In the genomic region with DNA sequence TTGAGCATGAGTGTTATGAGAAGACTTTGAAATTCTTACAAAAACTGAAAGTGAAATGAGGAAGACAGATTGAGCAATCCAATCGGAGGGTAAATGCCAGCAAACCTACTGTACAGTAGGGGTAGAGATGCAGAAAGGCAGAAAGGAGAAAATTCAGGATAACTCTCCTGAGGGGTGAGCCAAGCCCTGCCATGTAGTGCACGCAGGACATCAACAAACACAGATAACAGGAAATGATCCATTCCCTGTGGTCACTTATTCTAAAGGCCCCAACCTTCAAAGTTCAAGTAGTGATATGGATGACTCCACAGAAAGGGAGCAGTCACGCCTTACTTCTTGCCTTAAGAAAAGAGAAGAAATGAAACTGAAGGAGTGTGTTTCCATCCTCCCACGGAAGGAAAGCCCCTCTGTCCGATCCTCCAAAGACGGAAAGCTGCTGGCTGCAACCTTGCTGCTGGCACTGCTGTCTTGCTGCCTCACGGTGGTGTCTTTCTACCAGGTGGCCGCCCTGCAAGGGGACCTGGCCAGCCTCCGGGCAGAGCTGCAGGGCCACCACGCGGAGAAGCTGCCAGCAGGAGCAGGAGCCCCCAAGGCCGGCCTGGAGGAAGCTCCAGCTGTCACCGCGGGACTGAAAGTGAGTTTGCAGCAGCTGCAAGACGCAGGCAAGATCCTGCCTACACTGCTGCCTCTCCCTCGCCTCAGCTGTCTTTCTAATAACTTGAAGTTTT, we compare ENCODE assay signal across 8 cellular contexts. TPM values are rescaled to one million over a fixed set of nuclear protein-coding genes. Genes with fewer than 3 reads are reported as not detected.
A peak's percentile ranks its signal among the peaks of the same experiment; 100 is the strongest.
DNase-seq lines count a peak whose midpoint lies in the region; ATAC-seq lines count a peak whose summit lies in the region.

TSS of gene TNFSF13B (plus strand) at position 118 of the 728 bp plus-strand sequence. CDS start at position 296, 178 bp downstream.

- peak within 1 kb of the TSS; percentile 56 for H3K27ac ChIP-seq in effector memory CD4-positive, alpha-beta T cell (ENCODE audit: insufficient read depth, low read length, poor library complexity, severe bottlenecking)

- no peaks in the 10 kb centered on the region for H3K9me3 ChIP-seq in effector memory CD4-positive, alpha-beta T cell (ENCODE audit: control insufficient read depth, low read length)
- no peaks in the 10 kb centered on the region for H3K9me3 ChIP-seq in mononuclear cell (ENCODE audit: low read depth, low read length)

- H3K4me3 ChIP-seq in effector memory CD4-positive, alpha-beta T cell (ENCODE audit: insufficient read depth, low read depth, low read length, poor library complexity, severe bottlenecking): peak within 1 kb of the TSS; percentile 60
- H3K4me3 ChIP-seq in mononuclear cell (ENCODE audit: low read length): peak within 1 kb of the TSS; percentile 52

- H3K27ac Mint-ChIP-seq in stimulated activated naive CD8-positive, alpha-beta T cell treated with anti-CD3 and anti-CD28 coated beads, Interleukin-15, Interleukin-2, amounts not matched to agents 100 ng/mL and 50 ng/mL, for 24 hours: peak within 1 kb of the TSS; percentile 93

- no peaks in the 10 kb centered on the region for H3K36me3 Mint-ChIP-seq in stimulated activated naive CD8-positive, alpha-beta T cell treated with anti-CD3 and anti-CD28 coated beads, Interleukin-15, Interleukin-2, amounts not matched to agents 100 ng/mL and 50 ng/mL, for 24 hours (ENCODE audit: low read depth)

- DNase-seq in GM04503 (ENCODE audit: low read depth): peak; percentile 8
- peak; percentile 17 for DNase-seq in LoVo (ENCODE audit: low spot score)
- DNase-seq in activated CD4-positive, alpha-beta T cell treated with anti-CD3 and anti-CD28 coated beads for 48 hours: peak; percentile 66
- DNase-seq in effector memory CD4-positive, alpha-beta T cell: peak in 2 of 3 donors; percentile 11 to 18
- DNase-seq in GOT3 (lab: John Stamatoyannopoulos, UW): no peak

- no peaks in the 10 kb centered on the region for H3K27me3 ChIP-seq in effector memory CD4-positive, alpha-beta T cell (replicated peaks; ENCODE audit: control insufficient read depth, insufficient read depth, low read length, poor library complexity, severe bottlenecking)
- H3K27me3 ChIP-seq in mononuclear cell (ENCODE audit: insufficient read depth, low read length): no peaks in the 10 kb centered on the region

- H3K36me3 ChIP-seq in effector memory CD4-positive, alpha-beta T cell (ENCODE audit: control insufficient read depth, insufficient read depth, low read length): no peaks in the 10 kb centered on the region

- H3K4me1 Mint-ChIP-seq in stimulated activated naive CD8-positive, alpha-beta T cell treated with anti-CD3 and anti-CD28 coated beads, Interleukin-15, Interleukin-2, amounts not matched to agents 100 ng/mL and 50 ng/mL, for 24 hours (ENCODE audit: low read depth): peaks cover 52% of the 10 kb centered on the region

- ATAC-seq in GM21619 (IDR thresholded peaks at IDR 0.05; ENCODE audit: unreplicated experiment): peak; percentile 69

- peak within 1 kb of the TSS; percentile 83 for H3K4me3 Mint-ChIP-seq in stimulated activated naive CD8-positive, alpha-beta T cell treated with anti-CD3 and anti-CD28 coated beads, Interleukin-15, Interleukin-2, amounts not matched to agents 100 ng/mL and 50 ng/mL, for 24 hours

- H3K9me3 Mint-ChIP-seq in stimulated activated naive CD8-positive, alpha-beta T cell treated with anti-CD3 and anti-CD28 coated beads, Interleukin-15, Interleukin-2, amounts not matched to agents 100 ng/mL and 50 ng/mL, for 24 hours: peaks cover 4% of the 10 kb centered on the region

- no peaks in the 10 kb centered on the region for H3K27me3 Mint-ChIP-seq in stimulated activated naive CD8-positive, alpha-beta T cell treated with anti-CD3 and anti-CD28 coated beads, Interleukin-15, Interleukin-2, amounts not matched to agents 100 ng/mL and 50 ng/mL, for 24 hours

- no peaks in the 10 kb centered on the region for H3K4me1 ChIP-seq in effector memory CD4-positive, alpha-beta T cell (ENCODE audit: control insufficient read depth, insufficient read depth, low read length, poor library complexity, severe bottlenecking)
- peaks cover 53% of the 10 kb centered on the region for H3K4me1 ChIP-seq in mononuclear cell (ENCODE audit: insufficient read depth, low read length)

RNA-seq across cellular contexts. Expression of gene TNFSF13B, which starts in this region (rescaled TPM):
- total RNA-seq in mononuclear cell: 36.6 TPM
